ENCODE assay signal across 19 cellular contexts in the genomic region with DNA sequence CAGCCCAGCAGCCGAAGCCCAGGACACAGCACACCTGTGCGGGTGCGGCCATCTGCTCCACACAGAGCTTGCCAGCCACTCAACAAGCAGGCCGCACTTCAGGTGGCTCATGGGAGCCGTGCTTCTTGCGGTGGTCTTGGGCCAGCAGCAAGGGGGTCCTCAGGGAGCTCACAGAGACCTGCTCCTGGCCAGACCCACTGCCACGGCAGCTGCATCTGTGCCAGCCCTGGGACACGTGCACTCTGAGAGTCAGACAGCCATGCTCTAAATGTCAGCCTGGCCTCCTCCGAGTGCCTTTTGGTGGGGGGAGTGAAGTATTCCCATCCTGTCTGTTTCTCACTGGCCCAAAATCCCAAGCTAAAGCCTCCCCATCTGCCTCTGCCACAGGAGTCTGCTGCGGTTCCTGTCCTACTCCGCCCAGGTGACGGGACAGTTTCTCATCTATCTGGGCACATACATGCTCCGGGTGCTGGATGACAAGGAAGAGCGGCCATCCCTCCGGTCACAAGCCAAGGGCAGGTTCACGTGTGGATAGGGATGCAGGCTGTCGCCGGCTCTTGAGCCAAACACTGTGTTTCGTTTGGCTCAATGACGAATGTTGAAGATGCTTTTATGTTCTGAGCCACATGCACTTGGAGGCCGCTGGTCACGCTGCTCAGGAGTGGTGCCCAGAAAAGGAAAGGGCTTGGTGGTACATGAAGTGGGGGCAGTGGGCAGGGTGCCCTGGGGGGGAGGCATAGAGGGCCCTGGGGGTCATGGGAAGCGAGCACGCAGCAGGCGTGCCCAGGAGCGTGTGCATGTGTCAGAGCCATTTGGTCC. TPM values are rescaled to one million over a fixed set of nuclear protein-coding genes. Genes with fewer than 3 reads are reported as not detected.
A peak's percentile ranks its signal among the peaks of the same experiment; 100 is the strongest.
DNase-seq lines count a peak whose midpoint lies in the region; ATAC-seq and TF ChIP-seq lines count a peak whose summit lies in the region.
"Had no signal": no experiment of that assay in that cellular context is flagged by ENCODE, and none has a peak within 500 bp of the region (broad histone marks: within the 10 kb centered on the region; RNA-seq: fewer than 3 reads in every experiment).

No MANE protein-coding gene starts in this region.

- no peak for DNase-seq in activated naive CD4-positive, alpha-beta T cell treated with anti-CD3 and anti-CD28 coated beads, Interleukin-2, amount 10 ng/mL, durations not matched to agents 7 days and 5 days
- DNase-seq in activated naive CD4-positive, alpha-beta T cell (lab: John Stamatoyannopoulos, UW) = no peak
- no peak for DNase-seq in smooth muscle cell (lab: John Stamatoyannopoulos, UW; ENCODE audit: unreplicated experiment)
- DNase-seq in dorsolateral prefrontal cortex = no peak
- DNase-seq in HAP-1 (ENCODE audit: low spot score in 2 of 2) = no peak
- DNase-seq: NCI-H1092; NCI-H2227 treated with DMSO at 0.1 percent for 48 hours; NCI-H526; NK-92 treated with Interleukin-12 subunit alpha and Interleukin-12 subunit beta, amount 100 ng/mL, for 24 hours; OCI-M1 had no signal

- no peaks in the 10 kb centered on the region for H3K79me2 ChIP-seq in smooth muscle cell (ENCODE audit: low read depth)

- CTCF ChIA-PET in activated naive CD4-positive, alpha-beta T cell treated with anti-CD3 and anti-CD28 coated beads, Interleukin-2, amount 10 ng/mL, durations not matched to agents 7 days and 5 days (lab: Charles Lee) = no interaction called here

- no peak overlapping the region for H3K4me3 Mint-ChIP-seq in activated naive CD4-positive, alpha-beta T cell treated with anti-CD3 and anti-CD28 coated beads, Interleukin-2, amount 10 ng/mL, durations not matched to agents 7 days and 5 days

- no peaks in the 10 kb centered on the region for H3K4me1 Mint-ChIP-seq in activated naive CD4-positive, alpha-beta T cell treated with anti-CD3 and anti-CD28 coated beads, Interleukin-2, amount 10 ng/mL, durations not matched to agents 7 days and 5 days

- peak overlapping the region; percentile 49 for H3K27ac Mint-ChIP-seq in activated naive CD4-positive, alpha-beta T cell treated with anti-CD3 and anti-CD28 coated beads, Interleukin-2, amount 10 ng/mL, durations not matched to agents 7 days and 5 days

- 94% methylated on average over 23 of the region's 26 CpGs for WGBS in smooth muscle cell (ENCODE audit: low lambda C conversion rate)

- H3F3A ChIP-seq in smooth muscle cell (ENCODE audit: low read depth) = peaks cover 3% of the 10 kb centered on the region

- intact Hi-C loops in dorsolateral prefrontal cortex (cut with DNase I) = no loop called here

- peaks cover 9% of the 10 kb centered on the region for H3K27me3 Mint-ChIP-seq in activated naive CD4-positive, alpha-beta T cell treated with anti-CD3 and anti-CD28 coated beads, Interleukin-2, amount 10 ng/mL, durations not matched to agents 7 days and 5 days

- H3K9me3 ChIP-seq in muscle layer of colon (ENCODE audit: low read length) (no peaks in the 10 kb centered on the region), smooth muscle cell (replicated peaks; ENCODE audit: low read depth) (no peaks in the 10 kb centered on the region), HAP-1 (no peaks in the 10 kb centered on the region; the same call in 1 of the 2 replicates)
- H3K9me3 ChIP-seq: BLaER1, SJSA1 had no signal

- H2AFZ ChIP-seq in smooth muscle cell (ENCODE audit: low read depth) = no peak overlapping the region

- H3K27me3 ChIP-seq in muscle layer of colon (ENCODE audit: control insufficient read depth in 1 of 2, insufficient read depth in 2 of 2, low read length in 2 of 2) (no peaks in the 10 kb centered on the region), smooth muscle cell (ENCODE audit: low read depth) (no peaks in the 10 kb centered on the region), dorsolateral prefrontal cortex (peaks cover 0 to 8% (median 0%) of the 10 kb centered on the region in 45 donors), HAP-1 (ENCODE audit: low read depth) (no peaks in the 10 kb centered on the region)
- H3K27me3 ChIP-seq: BLaER1, SJSA1 had no signal

- peaks cover 39% of the 10 kb centered on the region for H3K4me1 ChIP-seq in muscle layer of colon (ENCODE audit: insufficient read depth, low read length)
- H3K4me1 ChIP-seq in smooth muscle cell (ENCODE audit: low read depth) = peaks cover 18% of the 10 kb centered on the region
- no peaks in the 10 kb centered on the region for H3K4me1 ChIP-seq in HAP-1

- H3K9ac ChIP-seq in muscle layer of colon (ENCODE audit: low read length) = no peak overlapping the region
- H3K9ac ChIP-seq in smooth muscle cell (ENCODE audit: low read depth) = no peak overlapping the region
- H3K9ac ChIP-seq: BLaER1, KMS-11 had no signal

- H3K27ac ChIP-seq in muscle layer of colon (ENCODE audit: low read depth, low read length) (peak overlapping the region; percentile 99), smooth muscle cell (ENCODE audit: low read depth) (peak overlapping the region; percentile 99), dorsolateral prefrontal cortex (no peak overlapping the region)
- H3K27ac ChIP-seq: 22Rv1, BLaER1, KMS-11, RWPE1, SJSA1 had no signal

- no peaks in the 10 kb centered on the region for H4K20me1 ChIP-seq in smooth muscle cell (ENCODE audit: low read depth)
- H4K20me1 ChIP-seq: BLaER1 had no signal

- TF ChIP-seq CTCF in smooth muscle cell (IDR thresholded peaks at IDR 0.05; ENCODE audit: borderline replicate concordance, insufficient read depth, poor library complexity, severe bottlenecking) (no peak), dorsolateral prefrontal cortex (IDR thresholded peaks at IDR 0.05 in 54 of 56, conservative IDR thresholded peaks at IDR 0.05 in 2 of 56; ENCODE audit: low read depth in 1 of 56, partially characterized antibody in 56 of 56) (no peak)

- no peak for ATAC-seq in HG02642 (IDR thresholded peaks at IDR 0.05; ENCODE audit: poor library complexity, unreplicated experiment)
- ATAC-seq in HG02759 (IDR thresholded peaks at IDR 0.05; ENCODE audit: unreplicated experiment) = no peak

- no peaks in the 10 kb centered on the region for H3K9me3 Mint-ChIP-seq in activated naive CD4-positive, alpha-beta T cell treated with anti-CD3 and anti-CD28 coated beads, Interleukin-2, amount 10 ng/mL, durations not matched to agents 7 days and 5 days

- H3K4me2 ChIP-seq in smooth muscle cell = no peak overlapping the region
- H3K4me2 ChIP-seq: BLaER1, KMS-11 had no signal

- H3K36me3 ChIP-seq in muscle layer of colon (ENCODE audit: insufficient read depth, low read length) = no peaks in the 10 kb centered on the region
- H3K36me3 ChIP-seq in smooth muscle cell (ENCODE audit: low read depth) = no peaks in the 10 kb centered on the region
- H3K36me3 ChIP-seq in HAP-1 (replicated peaks) = no peaks in the 10 kb centered on the region
- H3K36me3 ChIP-seq: BLaER1, SJSA1 had no signal

- in situ Hi-C loops in HAP-1 (cut with MboI; ENCODE audit: low sequenced_read_pairs) = no loop called here

- no peaks in the 10 kb centered on the region for H3K36me3 Mint-ChIP-seq in activated naive CD4-positive, alpha-beta T cell treated with anti-CD3 and anti-CD28 coated beads, Interleukin-2, amount 10 ng/mL, durations not matched to agents 7 days and 5 days

- H3K4me3 ChIP-seq in muscle layer of colon (ENCODE audit: low read depth in 1 of 2, low read length in 2 of 2) = no peak overlapping the region
- H3K4me3 ChIP-seq in smooth muscle cell = no peak overlapping the region
- no peak overlapping the region for H3K4me3 ChIP-seq in dorsolateral prefrontal cortex
- H3K4me3 ChIP-seq in HAP-1 = no peak overlapping the region
- H3K4me3 ChIP-seq: BLaER1, SJSA1 had no signal

RNA-seq across cellular contexts. Expression of a gene that starts 22.8 kb away (rescaled TPM):
- total RNA-seq in smooth muscle cell (not detected in 2 replicates), dorsolateral prefrontal cortex (10 to 100 TPM in 10 of 120 experiments, 1 to 10 TPM in 110; 2.0 to 14.5 (median 6.9) TPM)
- 0.30 TPM in 1 of 2 replicates, not detected in the other for polyA plus RNA-seq in smooth muscle cell
- total RNA-seq: MCF 10A, SJSA1 had no signal

RNA-seq across cellular contexts. Expression of a gene that starts 31.1 kb away (rescaled TPM):
- total RNA-seq in smooth muscle cell (344 and 460 TPM in 2 replicates), dorsolateral prefrontal cortex (10 to 100 TPM in 65 of 120 experiments, 1 to 10 TPM in 55; 3.0 to 28.4 (median 10.7) TPM)
- polyA plus RNA-seq in smooth muscle cell = 345 and 359 TPM in 2 replicates

Comparison
In these comparisons a context has a peak if more than half of its experiments do, and no peak if none do; other contexts are left out.
1. H3K27ac ChIP-seq: peak in muscle layer of colon (single experiment) and smooth muscle cell (single experiment); none in dorsolateral prefrontal cortex (0 of 59).
2. RNA of a gene that starts 31.1 kb away (total RNA-seq): 344 to 460 TPM in smooth muscle cell; 3.0 to 28.4 TPM in dorsolateral prefrontal cortex; every median in the first group is over 10 times any median in the second.